ENCODE assay signal across 16 cellular contexts in the genomic region with DNA sequence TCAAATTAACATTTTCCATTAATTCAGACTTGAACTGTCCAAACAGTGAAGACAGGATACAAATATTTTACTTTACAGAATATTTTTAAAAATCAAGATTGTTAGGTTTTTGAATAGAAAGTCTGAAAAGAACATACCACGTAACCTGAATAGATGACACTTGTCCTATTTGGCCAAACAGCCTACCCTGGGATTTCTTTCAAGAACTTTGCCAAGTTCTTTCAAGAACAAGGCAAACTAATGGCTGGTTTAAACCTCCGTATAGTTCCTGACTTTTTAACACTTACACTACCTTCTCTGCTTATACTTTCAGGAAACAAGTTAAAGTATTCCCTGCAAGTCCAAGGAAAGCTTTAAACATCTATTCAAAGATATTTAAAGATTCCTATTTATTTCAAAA.
"Had no signal": no experiment of that assay in that cellular context is flagged by ENCODE, and none has a peak within 500 bp of the region (broad histone marks: within the 10 kb centered on the region; RNA-seq: fewer than 3 reads in every experiment).

No MANE protein-coding gene starts in this region.

- H3K27me3 ChIP-seq: esophagus muscularis mucosa, hepatocyte, suprapubic skin, thyroid gland had no signal

- H3K4me1 ChIP-seq: suprapubic skin had no signal

- ATAC-seq: effector memory CD8-positive, alpha-beta T cell; left colon; mucosa of descending colon; natural killer cell; right cardiac atrium had no signal

- H3K9me3 ChIP-seq: esophagus muscularis mucosa, mucosa of descending colon, suprapubic skin, thyroid gland had no signal

- H3K36me3 ChIP-seq: esophagus muscularis mucosa, thyroid gland had no signal

- H3K4me3 ChIP-seq: esophagus muscularis mucosa, hepatocyte, mucosa of descending colon, smooth muscle cell, suprapubic skin, thyroid gland had no signal

- DNase-seq: effector memory CD8-positive, alpha-beta T cell; foreskin fibroblast; head of caudate nucleus; left colon; mucosa of descending colon; natural killer cell; posterior cingulate gyrus; right cardiac atrium; stimulated activated CD4-positive, alpha-beta T cell treated with anti-CD3 and anti-CD28 coated beads, Interleukin-2, amount 100 ng/mL, for 48 hours; stimulated activated naive CD4-positive, alpha-beta T cell treated with Interleukin-2 at 50 U/mL for 16 hours; thyroid gland had no signal

- H3K27ac ChIP-seq: epithelial cell of prostate, esophagus muscularis mucosa, hepatocyte, suprapubic skin, thyroid gland had no signal
